12 cellular contexts compared by ENCODE assay signal in the genomic region with DNA sequence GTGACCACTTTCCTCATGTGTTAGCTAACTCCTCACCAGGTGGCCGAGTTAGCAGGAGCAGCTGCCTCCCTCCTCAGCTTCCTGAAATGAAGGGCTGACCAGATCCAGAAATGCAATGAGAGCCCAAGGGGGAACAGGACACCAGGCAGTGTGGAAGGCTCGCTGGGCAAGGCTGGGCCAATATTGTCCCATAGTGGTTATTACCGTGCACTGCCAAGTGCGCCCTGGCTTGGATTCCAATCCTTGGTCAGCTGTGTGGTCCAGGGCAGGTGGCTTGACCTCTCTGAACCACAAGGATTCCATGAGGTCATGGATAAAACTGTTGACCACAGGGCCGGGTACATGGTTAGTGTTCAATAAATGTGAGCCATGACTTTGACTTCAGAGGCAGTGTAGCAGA. TPM values are rescaled to one million over a fixed set of nuclear protein-coding genes. Genes with fewer than 3 reads are reported as not detected.
"Had no signal": no experiment of that assay in that cellular context is flagged by ENCODE, and none has a peak within 500 bp of the region (broad histone marks: within the 10 kb centered on the region; RNA-seq: fewer than 3 reads in every experiment).

No MANE protein-coding gene starts in this region.

- DNase-seq: activated CD4-positive, alpha-beta T cell treated with anti-CD3 and anti-CD28 coated beads, Interleukin-2, amount 50 U/mL, for 4 hours; activated naive CD4-positive, alpha-beta T cell treated with anti-CD3 and anti-CD28 coated beads, Interleukin-2, amount 50 U/mL, for 16 hours; activated T-cell treated with anti-CD3 and anti-CD28 coated beads, Interleukin-2, amount 50 U/mL, for 1 hour; adrenal gland; effector memory CD4-positive, alpha-beta T cell; left lung; pancreas; SJCRH30; stimulated activated CD4-positive, alpha-beta T cell treated with anti-CD3 and anti-CD28 coated beads, Interleukin-12 subunit alpha, Interleukin-12 subunit beta, amount 100 ng/mL, for 4 hours; stimulated activated CD8-positive, alpha-beta memory T cell treated with anti-CD3 and anti-CD28 coated beads, Interleukin-4, amount 100 ng/mL, for 48 hours had no signal

- ATAC-seq: activated CD4-positive, CD25-positive, alpha-beta regulatory T cell treated with anti-CD3 and anti-CD28 coated beads, Interleukin-2, amount 50 U/mL, for 24 hours; left lung; pancreas had no signal

- H3K36me3 ChIP-seq: adrenal gland, left lung, pancreas, SJCRH30 had no signal

- H3K4me1 ChIP-seq: SJCRH30 had no signal

- H3K27ac ChIP-seq: left lung, pancreas, SJCRH30 had no signal

- H3K4me3 ChIP-seq: adrenal gland, left lung, pancreas, SJCRH30 had no signal

- H3K27me3 ChIP-seq: adrenal gland had no signal

- H3K9me3 ChIP-seq: adrenal gland, left lung, pancreas, SJCRH30 had no signal

RNA-seq across cellular contexts. Expression of a gene that starts 3.6 kb away (rescaled TPM):
- total RNA-seq: T-helper 2 cell treated with Interferon-gamma antibody and Interleukin-4, amounts not matched to agents 100 ng/mL and 5 ng/mL, for 36 hours had no signal
